ENCODE assay signal across 8 cellular contexts in genomic region chr13:20567881-20568528, GRCh38. TPM values are rescaled to one million over a fixed set of nuclear protein-coding genes. Genes with fewer than 3 reads are reported as not detected.
DNase-seq lines count a peak whose midpoint lies in the region; ATAC-seq and TF ChIP-seq lines count a peak whose summit lies in the region.

No MANE protein-coding gene starts in this region.

- H2BK120ac ChIP-seq in trophoblast cell (ENCODE audit: insufficient read depth, low read length, poor library complexity): no peak overlapping the region

- TF ChIP-seq CTCF in Peyer's patch (IDR thresholded peaks at IDR 0.05): no peak

- no peak overlapping the region for H3K23ac ChIP-seq in trophoblast cell (ENCODE audit: low read length)

- peaks cover 11% of the 10 kb centered on the region for H3K79me1 ChIP-seq in trophoblast cell (ENCODE audit: low read length)

- H3K36me3 ChIP-seq in Peyer's patch: no peaks in the 10 kb centered on the region
- H3K36me3 ChIP-seq in esophagus (ENCODE audit: control insufficient read depth in 2 of 2, insufficient read depth in 2 of 2, low read length in 1 of 2): no peaks in the 10 kb centered on the region
- no peaks in the 10 kb centered on the region for H3K36me3 ChIP-seq in trophoblast cell (ENCODE audit: control insufficient read depth in 1 of 2, insufficient read depth in 2 of 2, low read length in 2 of 2)

- no peak overlapping the region for H3K9ac ChIP-seq in trophoblast cell (ENCODE audit: low read length)

- peaks cover 0 to 8% (median 0%) of the 10 kb centered on the region in 4 donors for H3K9me3 ChIP-seq in Peyer's patch
- peaks cover 0 to 4% of the 10 kb centered on the region in 2 donors for H3K9me3 ChIP-seq in esophagus (ENCODE audit: control insufficient read depth in 2 of 2, insufficient read depth in 1 of 2, low read depth in 1 of 2, low read length in 1 of 2)
- peaks cover 3% of the 10 kb centered on the region for H3K9me3 ChIP-seq in trophoblast cell (ENCODE audit: insufficient read depth, low read depth, low read length)

- in situ Hi-C loops in G401 (cut with HindIII; ENCODE audit: low sequenced_read_pairs): no loop called here

- H3K27me3 ChIP-seq in Peyer's patch (no peaks in the 10 kb centered on the region), esophagus (ENCODE audit: control insufficient read depth in 1 of 2, insufficient read depth in 2 of 2, low read length in 2 of 2) (no peaks in the 10 kb centered on the region), trophoblast cell (ENCODE audit: insufficient read depth, low read length) (no peaks in the 10 kb centered on the region)

- no peak overlapping the region for H4K12ac ChIP-seq in trophoblast cell (ENCODE audit: low read depth, low read length)

- no peak overlapping the region for H2AK5ac ChIP-seq in trophoblast cell (ENCODE audit: low read length)

- DNase-seq in EH (ENCODE audit: low read depth) (peak; percentile 8), Peyer's patch (no peak), trophoblast cell (no peak), pons (ENCODE audit: low spot score) (no peak), G401 (ENCODE audit: low spot score) (no peak), T-helper 9 cell (no peak)

- H3K14ac ChIP-seq in trophoblast cell (ENCODE audit: low read length): no peak overlapping the region

- peak overlapping the region; percentile 11 for H4K91ac ChIP-seq in trophoblast cell (ENCODE audit: low read depth, low read length)

- no peak overlapping the region for H2BK5ac ChIP-seq in trophoblast cell (ENCODE audit: low read depth, low read length, poor library complexity)

- no peak overlapping the region for H3K4ac ChIP-seq in trophoblast cell (ENCODE audit: low read depth, low read length)

- WGBS in esophagus, 2 donors: 23 to 26% methylated on average over 9 of the region's 9 CpGs
- no CpG with 5 or more reads among the region's 9 CpGs for WGBS in trophoblast cell (ENCODE audit: extremely low coverage, insufficient coverage, insufficient read length)

- no peak overlapping the region for H2AFZ ChIP-seq in trophoblast cell (ENCODE audit: insufficient read depth, low read length, poor library complexity)

- no peak for TF ChIP-seq POLR2A in Peyer's patch (IDR thresholded peaks at IDR 0.05)

- H3K4me3 ChIP-seq in Peyer's patch (peak overlapping the region in 3 of 4 donors; percentile 63 to 86 (median 77)), esophagus (ENCODE audit: low read depth in 1 of 2, low read length in 2 of 2) (peak overlapping the region in 1 of 2 donors; percentile 53), trophoblast cell (ENCODE audit: low read depth, low read length) (no peak overlapping the region)

- no peak overlapping the region for H2BK12ac ChIP-seq in trophoblast cell (ENCODE audit: low read length)

- ATAC-seq in HG02571 (IDR thresholded peaks at IDR 0.05; ENCODE audit: unreplicated experiment): no peak

- peaks cover 6% of the 10 kb centered on the region for H3K79me2 ChIP-seq in trophoblast cell (ENCODE audit: control insufficient read depth, insufficient read depth, low read length, poor library complexity)

- no peak overlapping the region for H4K8ac ChIP-seq in trophoblast cell (ENCODE audit: low read depth, low read length)

- no peak overlapping the region for H3K18ac ChIP-seq in trophoblast cell (ENCODE audit: low read length)

- H3K27ac ChIP-seq in Peyer's patch (peak overlapping the region; percentile 88 to 98 (median 92)), esophagus (ENCODE audit: low read depth in 2 of 2, low read length in 1 of 2) (peak overlapping the region; percentile 68 to 96), trophoblast cell (ENCODE audit: low read depth, low read length) (no peak overlapping the region)

- H3K4me2 ChIP-seq in trophoblast cell (ENCODE audit: low read length): peak overlapping the region; percentile 83

- H3K4me1 ChIP-seq in Peyer's patch (peaks cover 0 to 9% (median 0%) of the 10 kb centered on the region in 4 donors), esophagus (ENCODE audit: control insufficient read depth in 2 of 2, insufficient read depth in 2 of 2, low read length in 1 of 2) (no peaks in the 10 kb centered on the region), trophoblast cell (ENCODE audit: control insufficient read depth in 1 of 2, insufficient read depth in 2 of 2, low read length in 2 of 2) (peaks cover 0 to 5% of the 10 kb centered on the region in 2 experiments)

RNA-seq across cellular contexts. Expression of gene IFT88, which starts 1.0 kb away (rescaled TPM):
- 10 to 100 TPM; 25.6 to 30.5 (median 25.8) TPM for total RNA-seq in Peyer's patch
- polyA plus RNA-seq in esophagus: 1 to 10 TPM; 3.1 TPM
- polyA plus RNA-seq in trophoblast cell (2013): 6.2 and 6.5 TPM in 2 replicates
- 11.1 and 16.4 TPM in 2 replicates for total RNA-seq in G401 (2014; rRNA removed; shearing (Covaris generic))

RNA-seq across cellular contexts. Expression of gene CRYL1, which starts 42.3 kb away (rescaled TPM):
- total RNA-seq in Peyer's patch: 100 to 1,000 TPM in 3 of 4 donors, 10 to 100 TPM in 1; 81.7 to 357 (median 299) TPM
- 10 to 100 TPM; 12.6 to 21.6 TPM for polyA plus RNA-seq in esophagus
- 5.5 and 6.0 TPM in 2 replicates for polyA plus RNA-seq in trophoblast cell (2013)
- total RNA-seq in G401 (2014; rRNA removed; shearing (Covaris generic)): 21.4 and 34.0 TPM in 2 replicates
